1 cellular context compared by ENCODE assay signal in the genomic region with DNA sequence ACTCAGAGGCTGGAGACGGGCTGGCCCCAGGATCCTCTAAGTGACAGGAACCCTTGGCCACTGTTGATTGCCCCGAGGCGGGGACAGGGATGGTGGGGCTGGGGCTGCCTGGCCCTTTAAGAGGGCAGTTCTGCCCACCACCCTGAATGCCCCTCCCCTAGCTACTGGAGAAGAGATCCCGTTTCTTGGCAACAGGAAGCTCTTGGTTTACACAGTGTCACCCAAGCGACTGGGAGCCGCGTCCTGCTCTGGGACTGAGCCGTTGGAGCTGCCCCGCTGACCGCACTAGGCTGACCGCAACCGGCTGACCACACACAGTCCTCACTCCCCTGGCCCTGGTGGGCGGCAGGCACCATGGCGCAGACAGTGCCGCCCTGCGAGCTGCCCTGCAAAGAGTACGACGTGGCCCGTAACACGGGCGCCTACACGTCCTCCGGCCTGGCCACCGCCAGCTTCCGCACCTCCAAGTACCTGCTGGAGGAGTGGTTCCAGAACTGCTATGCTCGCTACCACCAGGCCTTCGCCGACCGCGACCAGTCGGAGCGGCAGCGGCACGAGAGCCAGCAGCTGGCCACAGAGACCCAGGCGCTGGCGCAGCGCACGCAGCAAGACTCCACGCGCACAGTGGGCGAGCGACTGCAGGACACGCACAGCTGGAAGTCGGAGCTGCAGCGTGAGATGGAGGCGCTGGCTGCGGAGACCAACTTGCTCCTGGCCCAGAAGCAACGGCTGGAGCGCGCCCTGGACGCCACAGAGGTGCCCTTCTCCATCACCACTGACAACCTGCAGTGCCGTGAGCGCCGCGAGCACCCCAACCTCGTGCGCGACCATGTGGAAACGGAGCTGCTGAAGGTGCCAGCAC.
TF ChIP-seq lines count a peak whose summit lies in the region.

A gene with protein sequence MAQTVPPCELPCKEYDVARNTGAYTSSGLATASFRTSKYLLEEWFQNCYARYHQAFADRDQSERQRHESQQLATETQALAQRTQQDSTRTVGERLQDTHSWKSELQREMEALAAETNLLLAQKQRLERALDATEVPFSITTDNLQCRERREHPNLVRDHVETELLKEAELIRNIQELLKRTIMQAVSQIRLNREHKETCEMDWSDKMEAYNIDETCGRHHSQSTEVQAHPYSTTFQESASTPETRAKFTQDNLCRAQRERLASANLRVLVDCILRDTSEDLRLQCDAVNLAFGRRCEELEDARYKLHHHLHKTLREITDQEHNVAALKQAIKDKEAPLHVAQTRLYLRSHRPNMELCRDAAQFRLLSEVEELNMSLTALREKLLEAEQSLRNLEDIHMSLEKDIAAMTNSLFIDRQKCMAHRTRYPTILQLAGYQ (plus strand): TSS at position 205 of the 862 bp plus-strand sequence. CDS start 150 bp downstream, at position 355.

TF ChIP-seq in WTC11, 78 proteins besides CTCF, POLR2A, EP300 and RAD21 (continued from another document):
- TF ChIP-seq, protein P1, sequence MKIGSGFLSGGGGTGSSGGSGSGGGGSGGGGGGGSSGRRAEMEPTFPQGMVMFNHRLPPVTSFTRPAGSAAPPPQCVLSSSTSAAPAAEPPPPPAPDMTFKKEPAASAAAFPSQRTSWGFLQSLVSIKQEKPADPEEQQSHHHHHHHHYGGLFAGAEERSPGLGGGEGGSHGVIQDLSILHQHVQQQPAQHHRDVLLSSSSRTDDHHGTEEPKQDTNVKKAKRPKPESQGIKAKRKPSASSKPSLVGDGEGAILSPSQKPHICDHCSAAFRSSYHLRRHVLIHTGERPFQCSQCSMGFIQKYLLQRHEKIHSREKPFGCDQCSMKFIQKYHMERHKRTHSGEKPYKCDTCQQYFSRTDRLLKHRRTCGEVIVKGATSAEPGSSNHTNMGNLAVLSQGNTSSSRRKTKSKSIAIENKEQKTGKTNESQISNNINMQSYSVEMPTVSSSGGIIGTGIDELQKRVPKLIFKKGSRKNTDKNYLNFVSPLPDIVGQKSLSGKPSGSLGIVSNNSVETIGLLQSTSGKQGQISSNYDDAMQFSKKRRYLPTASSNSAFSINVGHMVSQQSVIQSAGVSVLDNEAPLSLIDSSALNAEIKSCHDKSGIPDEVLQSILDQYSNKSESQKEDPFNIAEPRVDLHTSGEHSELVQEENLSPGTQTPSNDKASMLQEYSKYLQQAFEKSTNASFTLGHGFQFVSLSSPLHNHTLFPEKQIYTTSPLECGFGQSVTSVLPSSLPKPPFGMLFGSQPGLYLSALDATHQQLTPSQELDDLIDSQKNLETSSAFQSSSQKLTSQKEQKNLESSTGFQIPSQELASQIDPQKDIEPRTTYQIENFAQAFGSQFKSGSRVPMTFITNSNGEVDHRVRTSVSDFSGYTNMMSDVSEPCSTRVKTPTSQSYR (CRISPR knock-in tag; IDR thresholded peaks at IDR 0.05): no peak
- TF ChIP-seq TEAD1 (CRISPR knock-in tag; IDR thresholded peaks at IDR 0.05) (no peak), ELF4 (CRISPR knock-in tag; IDR thresholded peaks at IDR 0.05; ENCODE audit: low read depth) (no peak), ZBTB21 (CRISPR knock-in tag; IDR thresholded peaks at IDR 0.05; ENCODE audit: borderline replicate concordance) (no peak), ZNF671 (CRISPR knock-in tag; IDR thresholded peaks at IDR 0.05) (no peak), NR1H2 (CRISPR knock-in tag; IDR thresholded peaks at IDR 0.05) (no peak), JAZF1 (CRISPR knock-in tag; IDR thresholded peaks at IDR 0.05) (no peak), TEAD4 (CRISPR knock-in tag; IDR thresholded peaks at IDR 0.05) (no peak), SMAD3 (CRISPR knock-in tag; IDR thresholded peaks at IDR 0.05; ENCODE audit: borderline replicate concordance) (no peak)
- TF ChIP-seq, protein P2, sequence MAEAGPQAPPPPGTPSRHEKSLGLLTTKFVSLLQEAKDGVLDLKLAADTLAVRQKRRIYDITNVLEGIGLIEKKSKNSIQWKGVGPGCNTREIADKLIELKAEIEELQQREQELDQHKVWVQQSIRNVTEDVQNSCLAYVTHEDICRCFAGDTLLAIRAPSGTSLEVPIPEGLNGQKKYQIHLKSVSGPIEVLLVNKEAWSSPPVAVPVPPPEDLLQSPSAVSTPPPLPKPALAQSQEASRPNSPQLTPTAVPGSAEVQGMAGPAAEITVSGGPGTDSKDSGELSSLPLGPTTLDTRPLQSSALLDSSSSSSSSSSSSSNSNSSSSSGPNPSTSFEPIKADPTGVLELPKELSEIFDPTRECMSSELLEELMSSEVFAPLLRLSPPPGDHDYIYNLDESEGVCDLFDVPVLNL (CRISPR knock-in tag; IDR thresholded peaks at IDR 0.05; ENCODE audit: borderline replicate concordance, low read depth): no peak
- TF ChIP-seq, protein P3, sequence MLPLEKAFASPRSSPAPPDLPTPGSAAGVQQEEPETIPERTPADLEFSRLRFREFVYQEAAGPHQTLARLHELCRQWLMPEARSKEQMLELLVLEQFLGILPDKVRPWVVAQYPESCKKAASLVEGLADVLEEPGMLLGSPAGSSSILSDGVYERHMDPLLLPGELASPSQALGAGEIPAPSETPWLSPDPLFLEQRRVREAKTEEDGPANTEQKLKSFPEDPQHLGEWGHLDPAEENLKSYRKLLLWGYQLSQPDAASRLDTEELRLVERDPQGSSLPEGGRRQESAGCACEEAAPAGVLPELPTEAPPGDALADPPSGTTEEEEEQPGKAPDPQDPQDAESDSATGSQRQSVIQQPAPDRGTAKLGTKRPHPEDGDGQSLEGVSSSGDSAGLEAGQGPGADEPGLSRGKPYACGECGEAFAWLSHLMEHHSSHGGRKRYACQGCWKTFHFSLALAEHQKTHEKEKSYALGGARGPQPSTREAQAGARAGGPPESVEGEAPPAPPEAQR (CRISPR knock-in tag; IDR thresholded peaks at IDR 0.05): no peak
- TF ChIP-seq, protein P4, sequence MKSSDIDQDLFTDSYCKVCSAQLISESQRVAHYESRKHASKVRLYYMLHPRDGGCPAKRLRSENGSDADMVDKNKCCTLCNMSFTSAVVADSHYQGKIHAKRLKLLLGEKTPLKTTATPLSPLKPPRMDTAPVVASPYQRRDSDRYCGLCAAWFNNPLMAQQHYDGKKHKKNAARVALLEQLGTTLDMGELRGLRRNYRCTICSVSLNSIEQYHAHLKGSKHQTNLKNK (CRISPR knock-in tag; IDR thresholded peaks at IDR 0.05): no peak
- TF ChIP-seq, protein P5, sequence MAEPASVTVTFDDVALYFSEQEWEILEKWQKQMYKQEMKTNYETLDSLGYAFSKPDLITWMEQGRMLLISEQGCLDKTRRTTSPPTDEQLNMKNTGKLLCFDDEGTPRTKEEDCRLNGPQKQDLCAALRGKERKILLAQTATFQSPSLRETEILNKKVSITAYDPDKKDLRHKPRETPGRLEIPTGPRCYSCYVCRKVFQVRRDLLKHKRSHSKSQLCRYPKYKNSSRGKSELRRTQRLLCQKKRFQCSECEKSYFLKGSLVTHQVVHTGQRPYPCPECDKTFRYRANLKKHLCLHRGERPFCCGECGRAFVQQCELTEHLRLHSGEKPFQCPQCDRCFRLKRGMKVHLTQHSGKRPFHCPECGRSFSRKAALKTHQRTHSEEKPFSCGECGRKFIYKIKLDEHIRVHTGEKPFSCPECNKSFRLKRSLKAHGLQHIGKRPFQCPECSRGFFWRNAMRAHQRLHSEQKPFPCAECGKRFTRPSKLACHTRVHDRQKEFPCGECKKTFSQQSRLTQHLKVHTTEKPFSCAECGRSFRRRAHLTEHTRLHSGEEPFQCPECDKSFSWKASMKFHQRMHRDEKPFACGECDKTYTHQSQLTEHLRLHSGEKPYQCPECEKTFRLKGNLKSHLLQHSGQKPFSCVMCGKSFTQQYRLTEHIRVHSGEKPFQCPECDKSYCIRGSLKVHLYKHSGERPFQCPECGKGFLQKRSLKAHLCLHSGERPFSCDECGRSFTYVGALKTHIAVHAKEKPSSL (CRISPR knock-in tag; conservative IDR thresholded peaks at IDR 0.05): no peak
- TF ChIP-seq, protein P6, sequence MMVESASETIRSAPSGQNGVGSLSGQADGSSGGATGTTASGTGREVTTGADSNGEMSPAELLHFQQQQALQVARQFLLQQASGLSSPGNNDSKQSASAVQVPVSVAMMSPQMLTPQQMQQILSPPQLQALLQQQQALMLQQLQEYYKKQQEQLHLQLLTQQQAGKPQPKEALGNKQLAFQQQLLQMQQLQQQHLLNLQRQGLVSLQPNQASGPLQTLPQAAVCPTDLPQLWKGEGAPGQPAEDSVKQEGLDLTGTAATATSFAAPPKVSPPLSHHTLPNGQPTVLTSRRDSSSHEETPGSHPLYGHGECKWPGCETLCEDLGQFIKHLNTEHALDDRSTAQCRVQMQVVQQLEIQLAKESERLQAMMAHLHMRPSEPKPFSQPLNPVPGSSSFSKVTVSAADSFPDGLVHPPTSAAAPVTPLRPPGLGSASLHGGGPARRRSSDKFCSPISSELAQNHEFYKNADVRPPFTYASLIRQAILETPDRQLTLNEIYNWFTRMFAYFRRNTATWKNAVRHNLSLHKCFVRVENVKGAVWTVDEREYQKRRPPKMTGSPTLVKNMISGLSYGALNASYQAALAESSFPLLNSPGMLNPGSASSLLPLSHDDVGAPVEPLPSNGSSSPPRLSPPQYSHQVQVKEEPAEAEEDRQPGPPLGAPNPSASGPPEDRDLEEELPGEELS (CRISPR knock-in tag; IDR thresholded peaks at IDR 0.05): no peak
